In genomic region chr2:29187926-29188325, GRCh38 we compare ENCODE assay signal across 21 cellular contexts.
DNase-seq lines count a peak whose midpoint lies in the region; TF ChIP-seq lines count a peak whose summit lies in the region.
"Had no signal": no experiment of that assay in that cellular context is flagged by ENCODE, and none has a peak within 500 bp of the region (broad histone marks: within the 10 kb centered on the region; RNA-seq: fewer than 3 reads in every experiment).

No MANE protein-coding gene starts in this region.

- TF ChIP-seq CTCF in HFFc6 (IDR thresholded peaks at IDR 0.05) (no peak), fibroblast of villous mesenchyme (IDR thresholded peaks at IDR 0.05; ENCODE audit: insufficient read depth, low read depth, low read length) (no peak), neural progenitor cell (IDR thresholded peaks at IDR 0.05) (no peak)

- peaks cover 5% of the 10 kb centered on the region for H3K9me3 Mint-ChIP-seq in HFFc6
- peaks cover 4% of the 10 kb centered on the region for H3K9me3 Mint-ChIP-seq in neural progenitor cell
- H3K9me3 Mint-ChIP-seq: dendritic cell treated with granulocyte-macrophage colony-stimulating factor and Interleukin-4, amounts not matched to agents 40 ng/mL and 50 ng/mL, for 4 days; natural killer cell had no signal

- peak overlapping the region; percentile 62 for H3K27ac Mint-ChIP-seq in HFFc6
- H3K27ac Mint-ChIP-seq in neural progenitor cell = no peak overlapping the region
- H3K27ac Mint-ChIP-seq: activated naive CD8-positive, alpha-beta T cell; dendritic cell treated with granulocyte-macrophage colony-stimulating factor and Interleukin-4, amounts not matched to agents 40 ng/mL and 50 ng/mL, for 4 days; H9; natural killer cell had no signal

- H3K9me3 ChIP-seq in neural progenitor cell (ENCODE audit: low read depth) = no peaks in the 10 kb centered on the region
- H3K9me3 ChIP-seq: thyroid gland had no signal

- no peaks in the 10 kb centered on the region for H3K4me1 ChIP-seq in neural progenitor cell
- H3K4me1 ChIP-seq: thyroid gland had no signal

- H3K4me2 ChIP-seq in neural progenitor cell = no peak overlapping the region

- no peak overlapping the region for H3K9ac ChIP-seq in neural progenitor cell

- no peak overlapping the region for H3K4me3 ChIP-seq in fibroblast of villous mesenchyme (ENCODE audit: low read depth, low read length)
- H3K4me3 ChIP-seq in neural progenitor cell = no peak overlapping the region
- H3K4me3 ChIP-seq: cardiac muscle cell, thyroid gland had no signal

- H3K4me1 Mint-ChIP-seq in HFFc6 (ENCODE audit: low read depth) (peaks cover 40% of the 10 kb centered on the region), neural progenitor cell (no peaks in the 10 kb centered on the region)
- H3K4me1 Mint-ChIP-seq: H9; natural killer cell; stimulated activated naive B cell treated with anti-CD40 and anti-IgM and Interleukin-4, amounts not matched to agents 10 μg/mL and 1 μg/mL and 100 μg/mL, for 72 hours had no signal

- H3K79me2 ChIP-seq in neural progenitor cell (ENCODE audit: low read depth) = no peaks in the 10 kb centered on the region

- H3K36me3 ChIP-seq in neural progenitor cell = no peaks in the 10 kb centered on the region
- H3K36me3 ChIP-seq: cardiac muscle cell had no signal

- H2AFZ ChIP-seq in neural progenitor cell (replicated peaks) = no peak overlapping the region

- H3K36me3 Mint-ChIP-seq in HFFc6 (ENCODE audit: low read depth) (peaks cover 30% of the 10 kb centered on the region), neural progenitor cell (peaks cover 3% of the 10 kb centered on the region)

- H3K27me3 Mint-ChIP-seq in HFFc6 (ENCODE audit: insufficient read depth) (no peaks in the 10 kb centered on the region), neural progenitor cell (ENCODE audit: insufficient read depth, low read depth) (no peaks in the 10 kb centered on the region)
- H3K27me3 Mint-ChIP-seq: activated naive CD8-positive, alpha-beta T cell; dendritic cell treated with granulocyte-macrophage colony-stimulating factor and Interleukin-4, amounts not matched to agents 40 ng/mL and 50 ng/mL, for 4 days; stimulated activated naive B cell treated with anti-CD40 and anti-IgM and Interleukin-4, amounts not matched to agents 10 μg/mL and 1 μg/mL and 100 μg/mL, for 72 hours had no signal

- no peaks in the 10 kb centered on the region for H4K20me1 ChIP-seq in neural progenitor cell (ENCODE audit: low read depth)

- H3K27me3 ChIP-seq in neural progenitor cell = no peaks in the 10 kb centered on the region
- H3K27me3 ChIP-seq: cardiac muscle cell, thyroid gland had no signal

- H3F3A ChIP-seq in neural progenitor cell (ENCODE audit: low read depth) = no peaks in the 10 kb centered on the region

- no peak overlapping the region for H3K27ac ChIP-seq in neural progenitor cell
- H3K27ac ChIP-seq: cardiac muscle cell, thyroid gland had no signal

- DNase-seq in AG20443 (ENCODE audit: low spot score) (peak; percentile 51), HFFc6 (peak; percentile 47), amniotic epithelial cell (ENCODE audit: low read depth) (peak; percentile 35), fibroblast of villous mesenchyme (ENCODE audit: low read depth) (peak; percentile 38), NCI-H345 (lab: John Stamatoyannopoulos, UW) (no peak), NAMALWA (ENCODE audit: low spot score) (no peak), cortex of kidney (lab: John Stamatoyannopoulos, UW) (no peak), neural progenitor cell (ENCODE audit: low spot score) (no peak)
- DNase-seq: activated CD4-positive, alpha-beta T cell treated with anti-CD3 and anti-CD28 coated beads for 48 hours; H9; left colon; natural killer cell; NCI-H1417; NCI-H510A treated with DMSO at 0.1 percent for 48 hours; posterior cingulate gyrus; stimulated activated naive B cell treated with anti-CD40 and anti-IgM and Interleukin-4, amounts not matched to agents 10 μg/mL and 1 μg/mL and 100 μg/mL, for 72 hours; SW 1271; thyroid gland had no signal

- H3K4me3 Mint-ChIP-seq in HFFc6 (peak overlapping the region; percentile 40; the same call in 1 of the 2 replicates), neural progenitor cell (no peak overlapping the region)
- H3K4me3 Mint-ChIP-seq: activated naive CD8-positive, alpha-beta T cell; dendritic cell treated with granulocyte-macrophage colony-stimulating factor and Interleukin-4, amounts not matched to agents 40 ng/mL and 50 ng/mL, for 4 days; H9; natural killer cell; stimulated activated naive B cell treated with anti-CD40 and anti-IgM and Interleukin-4, amounts not matched to agents 10 μg/mL and 1 μg/mL and 100 μg/mL, for 72 hours had no signal

Comparison
In these comparisons a context has a peak if more than half of its experiments do, and no peak if none do; other contexts are left out.
1. DNase-seq: peak in AG20443 (single experiment), HFFc6 (single experiment), amniotic epithelial cell (single experiment) and fibroblast of villous mesenchyme (single experiment); none in NCI-H345 (single experiment), NAMALWA (single experiment), cortex of kidney (single experiment) and neural progenitor cell (single experiment).